Comparison of ENCODE assay signal across 8 cellular contexts in the genomic region with DNA sequence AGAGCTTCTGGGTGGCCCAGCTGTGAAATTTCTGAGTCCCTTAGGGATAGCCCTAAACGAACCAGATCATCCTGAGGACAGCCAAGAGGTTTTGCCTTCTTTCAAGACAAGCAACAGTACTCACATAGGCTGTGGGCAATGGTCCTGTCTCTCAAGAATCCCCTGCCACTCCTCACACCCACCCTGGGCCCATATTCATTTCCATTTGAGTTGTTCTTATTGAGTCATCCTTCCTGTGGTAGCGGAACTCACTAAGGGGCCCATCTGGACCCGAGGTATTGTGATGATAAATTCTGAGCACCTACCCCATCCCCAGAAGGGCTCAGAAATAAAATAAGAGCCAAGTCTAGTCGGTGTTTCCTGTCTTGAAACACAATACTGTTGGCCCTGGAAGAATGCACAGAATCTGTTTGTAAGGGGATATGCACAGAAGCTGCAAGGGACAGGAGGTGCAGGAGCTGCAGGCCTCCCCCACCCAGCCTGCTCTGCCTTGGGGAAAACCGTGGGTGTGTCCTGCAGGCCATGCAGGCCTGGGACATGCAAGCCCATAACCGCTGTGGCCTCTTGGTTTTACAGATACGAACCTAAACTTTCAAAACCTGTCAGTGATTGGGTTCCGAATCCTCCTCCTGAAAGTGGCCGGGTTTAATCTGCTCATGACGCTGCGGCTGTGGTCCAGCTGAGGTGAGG. TPM values are rescaled to one million over a fixed set of nuclear protein-coding genes. Genes with fewer than 3 reads are reported as not detected.
DNase-seq lines count a peak whose midpoint lies in the region; ATAC-seq and TF ChIP-seq lines count a peak whose summit lies in the region.

No MANE protein-coding gene starts in this region.

- intact Hi-C loops in prostate gland (cut with DNase I) (no loop called here), left cardiac atrium (cut with DNase I) (loop anchor here (10.0 kb wide), 2 partner anchors 265 to 305 kb away; a partner anchor contains a TSS)

- DNase-seq in activated gamma-delta T cell treated with Interleukin-2 at 50 U/mL for 16 hours (peak; percentile 69), activated gamma-delta T cell (lab: John Stamatoyannopoulos, UW) (no peak), iPS-NIHi11 (ENCODE audit: low spot score) (peak; percentile 22), prostate gland (ENCODE audit: low spot score) (no peak), NCI-H1048 (lab: John Stamatoyannopoulos, UW) (no peak), left cardiac atrium (no peak)
- DNase-seq in activated CD4-positive, alpha-beta T cell treated with anti-CD3 and anti-CD28 coated beads, Interleukin-2, amount 50 U/mL, for 4 hours = peak; percentile 56 to 58

- H3K27me3 ChIP-seq in prostate gland (replicated peaks; ENCODE audit: insufficient read depth) = no peaks in the 10 kb centered on the region

- no peak overlapping the region for H3K27ac ChIP-seq in prostate gland

- no peaks in the 10 kb centered on the region for H3K36me3 ChIP-seq in prostate gland

- whole genome bisulfite sequencing in prostate gland = 42% methylated on average over 10 of the region's 11 CpGs

- ATAC-seq in HG03460 (IDR thresholded peaks at IDR 0.05; ENCODE audit: unreplicated experiment) (peak; percentile 69), left cardiac atrium (no peak)

- H3K4me1 ChIP-seq in prostate gland (replicated peaks) = no peaks in the 10 kb centered on the region

- H3K9me3 ChIP-seq in prostate gland = no peaks in the 10 kb centered on the region

- TF ChIP-seq CTCF in prostate gland (IDR thresholded peaks at IDR 0.05) = no peak

- H3K4me3 ChIP-seq in prostate gland = no peak overlapping the region

- no peak for TF ChIP-seq POLR2A in prostate gland (IDR thresholded peaks at IDR 0.05)

RNA-seq across cellular contexts. Expression of a gene that starts 38.9 kb away (rescaled TPM):
- total RNA-seq in prostate gland = 100 to 1,000 TPM; 231 to 289 TPM
- total RNA-seq in left cardiac atrium = 100 to 1,000 TPM; 150 to 165 TPM

RNA-seq across cellular contexts. Expression of a gene that starts 48.0 kb away (rescaled TPM):
- 100 to 1,000 TPM in 1 of 2 donors, 10 to 100 TPM in 1; 25.9 to 116 TPM for total RNA-seq in prostate gland
- total RNA-seq in left cardiac atrium = 10 to 100 TPM; 19.8 to 20.1 TPM

Comparison
In these comparisons a context has a peak if more than half of its experiments do, and no peak if none do; other contexts are left out.
1. DNase-seq: peak in activated gamma-delta T cell treated with Interleukin-2 at 50 U/mL for 16 hours (single experiment), activated CD4-positive, alpha-beta T cell treated with anti-CD3 and anti-CD28 coated beads, Interleukin-2, amount 50 U/mL, for 4 hours (2 of 2) and iPS-NIHi11 (single experiment); none in activated gamma-delta T cell (single experiment), prostate gland (single experiment), NCI-H1048 (single experiment) and left cardiac atrium (single experiment).